In the genomic region with DNA sequence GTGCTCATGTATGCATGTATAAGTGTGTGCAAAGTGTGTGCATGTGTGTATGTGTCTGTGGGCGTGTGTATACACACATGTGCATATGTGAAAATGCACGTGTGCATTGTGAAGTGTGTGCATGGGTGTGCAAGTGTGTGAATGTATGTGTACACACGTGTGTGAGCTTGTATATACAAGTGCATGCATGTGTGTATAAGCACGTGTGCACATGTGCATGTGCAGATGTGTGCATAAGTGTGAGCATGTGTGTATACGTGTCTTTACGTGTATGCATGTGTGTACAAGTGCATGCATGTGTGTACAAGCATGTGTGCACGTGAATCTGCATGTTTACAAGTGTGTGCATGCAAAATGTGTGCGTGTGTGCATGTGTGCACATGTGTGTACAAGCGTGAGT, we compare ENCODE assay signal across 2 cellular contexts.
TF ChIP-seq lines count a peak whose summit lies in the region.

No MANE protein-coding gene starts in this region.

TF ChIP-seq in HEK293, 187 proteins besides CTCF, POLR2A, EP300 and RAD21:
- TF ChIP-seq HOXA7 (CRISPR knock-in tag; IDR thresholded peaks at IDR 0.05; ENCODE audit: borderline replicate concordance) (no peak), ZNF133 (tag by site-specific recombination; IDR thresholded peaks at IDR 0.05) (no peak), EGR2 (tag by site-specific recombination; IDR thresholded peaks at IDR 0.05; ENCODE audit: low read depth) (no peak), ZNF121 (tag by site-specific recombination; IDR thresholded peaks at IDR 0.05) (0 out of 2 replicates have a peak, but pooled peaks have one; percentile 8), ZFHX2 (tag by site-specific recombination; conservative IDR thresholded peaks at IDR 0.05) (peak; percentile 17; the same call in 1 of the 2 replicates), RBAK (tag by site-specific recombination; IDR thresholded peaks at IDR 0.05) (no peak), ZNF600 (tag by site-specific recombination; IDR thresholded peaks at IDR 0.05) (no peak), ZNF585B (tag by site-specific recombination; IDR thresholded peaks at IDR 0.05) (no peak)
- TF ChIP-seq, protein P1, sequence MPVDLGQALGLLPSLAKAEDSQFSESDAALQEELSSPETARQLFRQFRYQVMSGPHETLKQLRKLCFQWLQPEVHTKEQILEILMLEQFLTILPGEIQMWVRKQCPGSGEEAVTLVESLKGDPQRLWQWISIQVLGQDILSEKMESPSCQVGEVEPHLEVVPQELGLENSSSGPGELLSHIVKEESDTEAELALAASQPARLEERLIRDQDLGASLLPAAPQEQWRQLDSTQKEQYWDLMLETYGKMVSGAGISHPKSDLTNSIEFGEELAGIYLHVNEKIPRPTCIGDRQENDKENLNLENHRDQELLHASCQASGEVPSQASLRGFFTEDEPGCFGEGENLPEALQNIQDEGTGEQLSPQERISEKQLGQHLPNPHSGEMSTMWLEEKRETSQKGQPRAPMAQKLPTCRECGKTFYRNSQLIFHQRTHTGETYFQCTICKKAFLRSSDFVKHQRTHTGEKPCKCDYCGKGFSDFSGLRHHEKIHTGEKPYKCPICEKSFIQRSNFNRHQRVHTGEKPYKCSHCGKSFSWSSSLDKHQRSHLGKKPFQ (tag by site-specific recombination; IDR thresholded peaks at IDR 0.05): 0 out of 2 replicates have a peak, but pooled peaks have one; percentile 64
- TF ChIP-seq, protein P2, sequence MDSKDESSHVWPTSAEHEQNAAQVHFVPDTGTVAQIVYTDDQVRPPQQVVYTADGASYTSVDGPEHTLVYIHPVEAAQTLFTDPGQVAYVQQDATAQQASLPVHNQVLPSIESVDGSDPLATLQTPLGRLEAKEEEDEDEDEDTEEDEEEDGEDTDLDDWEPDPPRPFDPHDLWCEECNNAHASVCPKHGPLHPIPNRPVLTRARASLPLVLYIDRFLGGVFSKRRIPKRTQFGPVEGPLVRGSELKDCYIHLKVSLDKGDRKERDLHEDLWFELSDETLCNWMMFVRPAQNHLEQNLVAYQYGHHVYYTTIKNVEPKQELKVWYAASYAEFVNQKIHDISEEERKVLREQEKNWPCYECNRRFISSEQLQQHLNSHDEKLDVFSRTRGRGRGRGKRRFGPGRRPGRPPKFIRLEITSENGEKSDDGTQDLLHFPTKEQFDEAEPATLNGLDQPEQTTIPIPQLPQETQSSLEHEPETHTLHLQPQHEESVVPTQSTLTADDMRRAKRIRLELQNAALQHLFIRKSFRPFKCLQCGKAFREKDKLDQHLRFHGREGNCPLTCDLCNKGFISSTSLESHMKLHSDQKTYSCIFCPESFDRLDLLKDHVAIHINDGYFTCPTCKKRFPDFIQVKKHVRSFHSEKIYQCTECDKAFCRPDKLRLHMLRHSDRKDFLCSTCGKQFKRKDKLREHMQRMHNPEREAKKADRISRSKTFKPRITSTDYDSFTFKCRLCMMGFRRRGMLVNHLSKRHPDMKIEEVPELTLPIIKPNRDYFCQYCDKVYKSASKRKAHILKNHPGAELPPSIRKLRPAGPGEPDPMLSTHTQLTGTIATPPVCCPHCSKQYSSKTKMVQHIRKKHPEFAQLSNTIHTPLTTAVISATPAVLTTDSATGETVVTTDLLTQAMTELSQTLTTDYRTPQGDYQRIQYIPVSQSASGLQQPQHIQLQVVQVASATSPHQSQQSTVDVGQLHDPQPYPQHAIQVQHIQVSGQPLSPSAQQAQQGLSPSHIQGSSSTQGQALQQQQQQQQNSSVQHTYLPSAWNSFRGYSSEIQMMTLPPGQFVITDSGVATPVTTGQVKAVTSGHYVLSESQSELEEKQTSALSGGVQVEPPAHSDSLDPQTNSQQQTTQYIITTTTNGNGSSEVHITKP (tag by site-specific recombination; IDR thresholded peaks at IDR 0.05): no peak
- TF ChIP-seq, protein P3, sequence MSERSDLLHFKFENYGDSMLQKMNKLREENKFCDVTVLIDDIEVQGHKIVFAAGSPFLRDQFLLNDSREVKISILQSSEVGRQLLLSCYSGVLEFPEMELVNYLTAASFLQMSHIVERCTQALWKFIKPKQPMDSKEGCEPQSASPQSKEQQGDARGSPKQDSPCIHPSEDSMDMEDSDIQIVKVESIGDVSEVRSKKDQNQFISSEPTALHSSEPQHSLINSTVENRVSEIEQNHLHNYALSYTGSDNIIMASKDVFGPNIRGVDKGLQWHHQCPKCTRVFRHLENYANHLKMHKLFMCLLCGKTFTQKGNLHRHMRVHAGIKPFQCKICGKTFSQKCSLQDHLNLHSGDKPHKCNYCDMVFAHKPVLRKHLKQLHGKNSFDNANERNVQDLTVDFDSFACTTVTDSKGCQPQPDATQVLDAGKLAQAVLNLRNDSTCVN (tag by site-specific recombination; optimal IDR thresholded peaks at IDR 0.05): peak; percentile 17
- TF ChIP-seq, protein P4, sequence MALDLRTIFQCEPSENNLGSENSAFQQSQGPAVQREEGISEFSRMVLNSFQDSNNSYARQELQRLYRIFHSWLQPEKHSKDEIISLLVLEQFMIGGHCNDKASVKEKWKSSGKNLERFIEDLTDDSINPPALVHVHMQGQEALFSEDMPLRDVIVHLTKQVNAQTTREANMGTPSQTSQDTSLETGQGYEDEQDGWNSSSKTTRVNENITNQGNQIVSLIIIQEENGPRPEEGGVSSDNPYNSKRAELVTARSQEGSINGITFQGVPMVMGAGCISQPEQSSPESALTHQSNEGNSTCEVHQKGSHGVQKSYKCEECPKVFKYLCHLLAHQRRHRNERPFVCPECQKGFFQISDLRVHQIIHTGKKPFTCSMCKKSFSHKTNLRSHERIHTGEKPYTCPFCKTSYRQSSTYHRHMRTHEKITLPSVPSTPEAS (tag by site-specific recombination; IDR thresholded peaks at IDR 0.05): peak; percentile 84
- TF ChIP-seq, protein P5, sequence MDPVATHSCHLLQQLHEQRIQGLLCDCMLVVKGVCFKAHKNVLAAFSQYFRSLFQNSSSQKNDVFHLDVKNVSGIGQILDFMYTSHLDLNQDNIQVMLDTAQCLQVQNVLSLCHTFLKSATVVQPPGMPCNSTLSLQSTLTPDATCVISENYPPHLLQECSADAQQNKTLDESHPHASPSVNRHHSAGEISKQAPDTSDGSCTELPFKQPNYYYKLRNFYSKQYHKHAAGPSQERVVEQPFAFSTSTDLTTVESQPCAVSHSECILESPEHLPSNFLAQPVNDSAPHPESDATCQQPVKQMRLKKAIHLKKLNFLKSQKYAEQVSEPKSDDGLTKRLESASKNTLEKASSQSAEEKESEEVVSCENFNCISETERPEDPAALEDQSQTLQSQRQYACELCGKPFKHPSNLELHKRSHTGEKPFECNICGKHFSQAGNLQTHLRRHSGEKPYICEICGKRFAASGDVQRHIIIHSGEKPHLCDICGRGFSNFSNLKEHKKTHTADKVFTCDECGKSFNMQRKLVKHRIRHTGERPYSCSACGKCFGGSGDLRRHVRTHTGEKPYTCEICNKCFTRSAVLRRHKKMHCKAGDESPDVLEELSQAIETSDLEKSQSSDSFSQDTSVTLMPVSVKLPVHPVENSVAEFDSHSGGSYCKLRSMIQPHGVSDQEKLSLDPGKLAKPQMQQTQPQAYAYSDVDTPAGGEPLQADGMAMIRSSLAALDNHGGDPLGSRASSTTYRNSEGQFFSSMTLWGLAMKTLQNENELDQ (tag by site-specific recombination; IDR thresholded peaks at IDR 0.05; ENCODE audit: low read depth): no peak

TF ChIP-seq in K562, 482 proteins besides CTCF, POLR2A, EP300 and RAD21:
- no peak for TF ChIP-seq PHB2 (IDR thresholded peaks at IDR 0.05; ENCODE audit: low read depth)
- TF ChIP-seq KDM1A (IDR thresholded peaks at IDR 0.05): peak in 1 of 2 experiments; percentile 78; a peak in 1 of 4 replicates
- TF ChIP-seq HDAC6 (IDR thresholded peaks at IDR 0.05; ENCODE audit: low read depth, low read length): no peak
- no peak for TF ChIP-seq ZNF408 (CRISPR knock-in tag; IDR thresholded peaks at IDR 0.05; ENCODE audit: low read depth)
- TF ChIP-seq, protein P6, sequence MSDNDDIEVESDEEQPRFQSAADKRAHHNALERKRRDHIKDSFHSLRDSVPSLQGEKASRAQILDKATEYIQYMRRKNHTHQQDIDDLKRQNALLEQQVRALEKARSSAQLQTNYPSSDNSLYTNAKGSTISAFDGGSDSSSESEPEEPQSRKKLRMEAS (CRISPR knock-in tag; IDR thresholded peaks at IDR 0.05): peak; percentile 50; the same call in 1 of the 2 replicates
- no peak for TF ChIP-seq TOE1 (IDR thresholded peaks at IDR 0.05; ENCODE audit: borderline replicate concordance)
- no peak for TF ChIP-seq TOE1 (CRISPR knock-in tag; IDR thresholded peaks at IDR 0.05; ENCODE audit: borderline replicate concordance, low read depth)
- TF ChIP-seq RAD51 (IDR thresholded peaks at IDR 0.05; ENCODE audit: borderline replicate concordance, low read depth): no peak
- TF ChIP-seq FOXM1 (IDR thresholded peaks at IDR 0.05; ENCODE audit: low read depth): no peak
- no peak for TF ChIP-seq FOXM1 (CRISPR knock-in tag; IDR thresholded peaks at IDR 0.05; ENCODE audit: low read depth)
- TF ChIP-seq TFAM (CRISPR knock-in tag; conservative IDR thresholded peaks at IDR 0.05): no peak
- TF ChIP-seq, protein P7, sequence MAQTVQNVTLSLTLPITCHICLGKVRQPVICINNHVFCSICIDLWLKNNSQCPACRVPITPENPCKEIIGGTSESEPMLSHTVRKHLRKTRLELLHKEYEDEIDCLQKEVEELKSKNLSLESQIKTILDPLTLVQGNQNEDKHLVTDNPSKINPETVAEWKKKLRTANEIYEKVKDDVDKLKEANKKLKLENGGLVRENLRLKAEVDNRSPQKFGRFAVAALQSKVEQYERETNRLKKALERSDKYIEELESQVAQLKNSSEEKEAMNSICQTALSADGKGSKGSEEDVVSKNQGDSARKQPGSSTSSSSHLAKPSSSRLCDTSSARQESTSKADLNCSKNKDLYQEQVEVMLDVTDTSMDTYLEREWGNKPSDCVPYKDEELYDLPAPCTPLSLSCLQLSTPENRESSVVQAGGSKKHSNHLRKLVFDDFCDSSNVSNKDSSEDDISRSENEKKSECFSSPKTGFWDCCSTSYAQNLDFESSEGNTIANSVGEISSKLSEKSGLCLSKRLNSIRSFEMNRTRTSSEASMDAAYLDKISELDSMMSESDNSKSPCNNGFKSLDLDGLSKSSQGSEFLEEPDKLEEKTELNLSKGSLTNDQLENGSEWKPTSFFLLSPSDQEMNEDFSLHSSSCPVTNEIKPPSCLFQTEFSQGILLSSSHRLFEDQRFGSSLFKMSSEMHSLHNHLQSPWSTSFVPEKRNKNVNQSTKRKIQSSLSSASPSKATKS (CRISPR knock-in tag; IDR thresholded peaks at IDR 0.05): no peak
